ENCODE assay signal across 8 cellular contexts in genomic region chr6:138115877-138116660, GRCh38. TPM values are rescaled to one million over a fixed set of nuclear protein-coding genes. Genes with fewer than 3 reads are reported as not detected.
DNase-seq lines count a peak whose midpoint lies in the region; ATAC-seq, FAIRE-seq and TF ChIP-seq lines count a peak whose summit lies in the region.

No MANE protein-coding gene starts in this region.

- peak overlapping the region; percentile 27; the same call in 1 of the 2 replicates for H3K4me2 ChIP-seq in OCI-LY3 (ENCODE audit: low read length)

- peaks cover 7% of the 10 kb centered on the region for H3K4me1 Mint-ChIP-seq in Caco-2 (ENCODE audit: low read depth, unreplicated experiment)

- H3K4me3 Mint-ChIP-seq in Caco-2 (ENCODE audit: unreplicated experiment) = no peak overlapping the region

- H4K20me1 ChIP-seq in OCI-LY3 (ENCODE audit: insufficient read depth, low read length) = no peaks in the 10 kb centered on the region

- H3K4me1 ChIP-seq in Caco-2 = peaks cover 13% of the 10 kb centered on the region; the same call in 1 of the 2 replicates
- H3K4me1 ChIP-seq in OCI-LY3 (ENCODE audit: low read length) = 0 out of 2 replicates have a peak, but pooled peaks cover 6% of the 10 kb centered on the region
- no peaks in the 10 kb centered on the region for H3K4me1 ChIP-seq in ovary (ENCODE audit: insufficient read depth)

- POLR2A ChIA-PET in Caco-2 (lab: Charles Lee) = no interaction called here

- peaks cover 5% of the 10 kb centered on the region for H3K36me3 Mint-ChIP-seq in Caco-2 (ENCODE audit: insufficient read depth, unreplicated experiment)

- 11 to 20% (median 15%) methylated on average over 13 of the region's 13 CpGs for WGBS in ovary, 3 donors

- no peaks in the 10 kb centered on the region for H3K27me3 Mint-ChIP-seq in Caco-2 (ENCODE audit: insufficient read depth, unreplicated experiment)

- no peak overlapping the region for H3K27ac ChIP-seq in OCI-LY3 (ENCODE audit: low read length)
- no peak overlapping the region for H3K27ac ChIP-seq in ovary

- no peak overlapping the region for H2AFZ ChIP-seq in OCI-LY3 (ENCODE audit: low read depth, low read length)

- peak; percentile 67 to 73 for DNase-seq in Caco-2
- peak; percentile 57 for DNase-seq in Jurkat, Clone E6-1 (ENCODE audit: low read depth, low spot score)
- peak; percentile 12 for DNase-seq in activated effector memory CD4-positive, alpha-beta T cell treated with Interleukin-2 at 50 U/mL for 16 hours
- peak; percentile 42 to 48 for DNase-seq in frontal cortex (ENCODE audit: low spot score in 2 of 2)
- DNase-seq in ovary = peak; percentile 19 to 45 (median 38)

- CTCF ChIA-PET in Caco-2 (lab: Charles Lee) = interaction anchor here (0.7 to 3.0 kb wide), 11 partner anchors 15 to 1219 kb away, joined by 3 to 22 read pairs (median 4); partner anchors contain the start of gene HEBP2

- no TSS peak for BruUV-seq in Caco-2 (replicated peaks; lab: Mats Ljungman, UMichigan)

- peak; percentile 82 for ATAC-seq in GM19452 (IDR thresholded peaks at IDR 0.05; ENCODE audit: unreplicated experiment)
- no peak for ATAC-seq in GM19455 (IDR thresholded peaks at IDR 0.05; ENCODE audit: unreplicated experiment)

- TF ChIP-seq POLR2A in ovary (IDR thresholded peaks at IDR 0.05) = no peak

- no peaks in the 10 kb centered on the region for H3K36me3 ChIP-seq in Caco-2 (ENCODE audit: control insufficient read depth, insufficient read depth, low read length)
- H3K36me3 ChIP-seq in OCI-LY3 (replicated peaks; ENCODE audit: low read depth, low read length) = no peaks in the 10 kb centered on the region
- no peaks in the 10 kb centered on the region for H3K36me3 ChIP-seq in ovary

- H3K27me3 ChIP-seq in Caco-2 (replicated peaks; ENCODE audit: control insufficient read depth, insufficient read depth, low read length) (no peaks in the 10 kb centered on the region), OCI-LY3 (ENCODE audit: low read depth, low read length) (peaks cover 19% of the 10 kb centered on the region; the same call in 1 of the 2 replicates), ovary (no peaks in the 10 kb centered on the region)

- peak; percentile 55 to 58 for TF ChIP-seq CTCF in Caco-2 (IDR thresholded peaks at IDR 0.05; ENCODE audit: insufficient read depth in 1 of 2, low read depth in 1 of 2, low read length in 1 of 2, severe bottlenecking in 1 of 2, unreplicated experiment in 1 of 2)
- TF ChIP-seq CTCF in OCI-LY3 (IDR thresholded peaks at IDR 0.05; ENCODE audit: low read depth, low read length) = peak; percentile 64
- TF ChIP-seq CTCF in ovary (IDR thresholded peaks at IDR 0.05) = peak; percentile 42 to 80 (median 59)

- TF ChIP-seq EP300 in ovary (IDR thresholded peaks at IDR 0.05) = no peak

- no peaks in the 10 kb centered on the region for H3K9me3 ChIP-seq in Caco-2
- H3K9me3 ChIP-seq in OCI-LY3 (ENCODE audit: insufficient read depth, low read length) = no peaks in the 10 kb centered on the region
- no peaks in the 10 kb centered on the region for H3K9me3 ChIP-seq in ovary

- intact Hi-C loops in Caco-2 (cut with micrococcal nuclease; ENCODE audit: unreplicated experiment) = loop anchor here (1.0 to 5.0 kb wide), 8 partner anchors 46 to 651 kb away; partner anchors contain the start of gene HEBP2
- intact Hi-C loops in ovary (cut with DNase I) = loop anchor here (1.0 to 10.0 kb wide), 6 partner anchors 17 to 479 kb away; partner anchors contain the start of gene HEBP2 (in 1 of the 4)

- no peak overlapping the region for H3K9ac ChIP-seq in OCI-LY3 (ENCODE audit: low read length)

- H3K79me2 ChIP-seq in OCI-LY3 (ENCODE audit: low read length) = no peaks in the 10 kb centered on the region

- FAIRE-seq in frontal cortex (lab: Jason Lieb, UNC) = peak; percentile 66

- H3K9me3 Mint-ChIP-seq in Caco-2 (ENCODE audit: unreplicated experiment) = peaks cover 15% of the 10 kb centered on the region

- H3K4me3 ChIP-seq in Caco-2 (ENCODE audit: low read depth, low read length) = no peak overlapping the region
- no peak overlapping the region for H3K4me3 ChIP-seq in Jurkat, Clone E6-1 (ENCODE audit: low read length)
- H3K4me3 ChIP-seq in OCI-LY3 (ENCODE audit: low read length) = no peak overlapping the region
- H3K4me3 ChIP-seq in ovary = no peak overlapping the region

- H3K27ac Mint-ChIP-seq in Caco-2 (ENCODE audit: unreplicated experiment) = peak overlapping the region; percentile 1

RNA-seq across cellular contexts. Expression of gene PERP, which starts 8.8 kb away (rescaled TPM):
- total RNA-seq in Caco-2 (2022) (141 and 152 TPM in 2 replicates), frontal cortex (1.6 TPM), ovary (10 to 100 TPM in 1 of 7 donors, 1 to 10 TPM in 6; 3.7 to 56.2 (median 7.8) TPM)
- polyA plus RNA-seq in Jurkat, Clone E6-1 (2012; ENCODE audit: insufficient read depth, insufficient read length) = 6.6 TPM
- polyA plus RNA-seq in ovary = 10 to 100 TPM in 1 of 2 donors, 1 to 10 TPM in 1; 3.1 to 11.6 TPM

RNA-seq across cellular contexts. Expression of gene ARFGEF3, which starts 45.7 kb away (rescaled TPM):
- 5.2 and 5.6 TPM in 2 replicates for total RNA-seq in Caco-2 (2022)
- polyA plus RNA-seq in Jurkat, Clone E6-1 (2012; ENCODE audit: insufficient read depth, insufficient read length) = 2.3 TPM
- total RNA-seq in frontal cortex = 37.1 TPM
- total RNA-seq in ovary = 1 to 10 TPM in 2 of 7 donors, under 1 TPM in 5; 0.18 to 6.1 (median 0.77) TPM
- under 1 TPM; 0.15 to 0.27 TPM for polyA plus RNA-seq in ovary

Comparison
In these comparisons a context has a peak if more than half of its experiments do, and no peak if none do; other contexts are left out.
1. DNase-seq: peak in every context shown above with its lines; median percentile 70 in Caco-2; 57 in Jurkat, Clone E6-1; 45 in frontal cortex; 38 in ovary; 12 in activated effector memory CD4-positive, alpha-beta T cell treated with Interleukin-2 at 50 U/mL for 16 hours.